8 cellular contexts compared by ENCODE assay signal in the genomic region with DNA sequence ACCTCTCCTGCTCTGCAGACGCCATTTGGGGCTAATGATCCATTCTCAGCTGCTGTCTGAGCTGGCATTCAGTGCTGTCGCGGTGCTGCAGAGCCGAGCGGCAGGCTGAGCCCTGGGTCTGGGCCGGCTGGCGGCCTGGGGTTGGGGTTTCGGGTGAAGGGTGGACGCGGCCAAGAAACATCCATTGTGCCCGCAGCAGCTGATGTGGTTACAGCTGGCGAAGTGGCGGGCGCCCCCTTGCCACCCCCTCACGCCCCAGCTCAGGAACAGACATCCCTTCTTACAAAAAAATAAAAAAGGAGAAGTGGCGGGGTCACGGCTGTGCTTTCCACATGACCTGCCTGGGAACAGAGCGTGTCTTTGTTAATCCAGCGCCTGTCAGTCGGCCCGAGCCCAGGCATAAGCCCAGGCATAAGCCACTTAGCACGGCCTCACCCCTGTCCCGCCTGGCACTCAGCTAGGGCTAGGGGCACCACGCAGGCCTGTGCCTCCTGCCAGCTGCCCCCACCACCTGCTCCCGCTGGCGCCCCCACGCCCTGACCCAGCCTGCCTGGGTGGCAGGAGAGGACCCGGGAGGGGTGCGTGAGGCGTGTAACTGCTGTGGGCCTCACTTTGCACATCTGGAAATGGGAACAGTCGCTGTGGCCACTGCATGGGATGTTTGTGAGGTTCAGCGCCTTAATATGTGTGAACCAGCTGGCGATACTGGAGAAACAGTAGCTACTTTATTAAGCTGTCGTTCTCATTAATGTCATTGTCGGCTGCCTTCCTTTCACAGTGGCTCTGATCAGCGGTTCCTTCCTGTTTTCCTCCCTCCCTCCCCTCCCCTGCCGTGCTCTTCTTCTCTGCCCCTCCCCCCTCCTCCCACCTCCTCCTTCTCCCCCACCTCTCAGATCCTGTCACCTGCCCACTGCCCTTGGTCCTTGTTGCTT.
A peak's percentile ranks its signal among the peaks of the same experiment; 100 is the strongest.
DNase-seq lines count a peak whose midpoint lies in the region; ATAC-seq and TF ChIP-seq lines count a peak whose summit lies in the region.

No MANE protein-coding gene starts in this region.

- no peaks in the 10 kb centered on the region for H3K9me2 ChIP-seq in GM23248 (ENCODE audit: insufficient read depth)

- in situ Hi-C loops in GM23248 (cut with MboI), result no loop called here

- ATAC-seq in GM18870 (IDR thresholded peaks at IDR 0.05; ENCODE audit: unreplicated experiment), result no peak

- H3F3A ChIP-seq in GM23248 (ENCODE audit: insufficient read depth), result peaks cover 11% of the 10 kb centered on the region; the same call in 1 of the 2 replicates

- no peak overlapping the region for H2AFZ ChIP-seq in GM23248

- no peaks in the 10 kb centered on the region for H3K36me3 ChIP-seq in H7 (replicated peaks; ENCODE audit: control insufficient read depth, insufficient read depth, low read length)
- no peaks in the 10 kb centered on the region for H3K36me3 ChIP-seq in neutrophil
- no peaks in the 10 kb centered on the region for H3K36me3 ChIP-seq in GM23248 (ENCODE audit: low read depth)

- H3K27me3 ChIP-seq in H7 (ENCODE audit: control insufficient read depth, insufficient read depth, low read length) (no peaks in the 10 kb centered on the region; the same call in 1 of the 2 replicates), neutrophil (peaks cover 44% of the 10 kb centered on the region), GM23248 (replicated peaks; ENCODE audit: insufficient read depth) (no peaks in the 10 kb centered on the region)

- H3K9me3 ChIP-seq in neutrophil, result no peaks in the 10 kb centered on the region
- no peaks in the 10 kb centered on the region for H3K9me3 ChIP-seq in GM23248 (ENCODE audit: low read depth)

- DNase-seq in H7 (peak; percentile 86), NCI-H82 (lab: John Stamatoyannopoulos, UW) (peak; percentile 91), GM23248 (no peak), amniotic stem cell (lab: John Stamatoyannopoulos, UW) (no peak)
- DNase-seq in activated CD8-positive, alpha-beta memory T cell treated with anti-CD3 and anti-CD28 coated beads, Interleukin-2, amount 50 U/mL, for 4 hours, result no peak

- peaks cover 68% of the 10 kb centered on the region for H3K79me2 ChIP-seq in GM23248 (ENCODE audit: insufficient read depth)

- WGBS in GM23248 (ENCODE audit: low coverage in 1 of 2, low lambda C conversion rate in 2 of 2, missing lambda C conversion rate in 2 of 2), 2 experiments, result 71 to 79% methylated on average over 30 to 37 of the region's 37 CpGs

- H3K4me1 ChIP-seq in neutrophil (ENCODE audit: control insufficient read depth in 1 of 2, insufficient read depth in 1 of 2, low read depth in 1 of 2, low read length in 1 of 2) (peaks cover 38 to 49% of the 10 kb centered on the region in 2 experiments), GM23248 (ENCODE audit: insufficient read depth) (peaks cover 12% of the 10 kb centered on the region)

- H4K20me1 ChIP-seq in GM23248 (ENCODE audit: insufficient read depth), result no peaks in the 10 kb centered on the region

- peak overlapping the region; percentile 98 for H3K27ac ChIP-seq in cingulate gyrus (ENCODE audit: low read depth, low read length)
- peak overlapping the region; percentile 51 for H3K27ac ChIP-seq in neutrophil
- H3K27ac ChIP-seq in GM23248, result no peak overlapping the region

- no peak for TF ChIP-seq CTCF in neutrophil (IDR thresholded peaks at IDR 0.05)

- H3K4me3 ChIP-seq in H7 (ENCODE audit: insufficient read depth, low read depth, low read length), result no peak overlapping the region
- peak overlapping the region; percentile 30 to 34 for H3K4me3 ChIP-seq in neutrophil (ENCODE audit: low read depth in 1 of 2, low read length in 1 of 2)
- no peak overlapping the region for H3K4me3 ChIP-seq in GM23248

- H3K4me2 ChIP-seq in GM23248 (ENCODE audit: unreplicated experiment), result no peak overlapping the region

- no peak overlapping the region for H3K9ac ChIP-seq in GM23248

Comparison
In these comparisons a context has a peak if more than half of its experiments do, and no peak if none do; other contexts are left out.
1. DNase-seq: peak in H7 (single experiment) and NCI-H82 (single experiment); none in activated CD8-positive, alpha-beta memory T cell treated with anti-CD3 and anti-CD28 coated beads, Interleukin-2, amount 50 U/mL, for 4 hours (single experiment), GM23248 (single experiment) and amniotic stem cell (single experiment).
2. H3K4me3 ChIP-seq: peak in neutrophil (2 of 2); none in H7 (single experiment) and GM23248 (single experiment).